11 cellular contexts compared by ENCODE assay signal in genomic region chr5:43773032-43773830, GRCh38.
DNase-seq lines count a peak whose midpoint lies in the region; ATAC-seq and TF ChIP-seq lines count a peak whose summit lies in the region.
"Had no signal": no experiment of that assay in that cellular context is flagged by ENCODE, and none has a peak within 500 bp of the region (broad histone marks: within the 10 kb centered on the region; RNA-seq: fewer than 3 reads in every experiment).

No MANE protein-coding gene starts in this region.

- ATAC-seq in SK-N-SH treated with all-trans-retinoic acid at 6 μM for 48 hours, result peak; percentile 85

- peak; percentile 65 for DNase-seq in AG08395 (ENCODE audit: low spot score)
- peak; percentile 73 for DNase-seq in HCEC 1CT
- DNase-seq in iPS DF 19.7 (ENCODE audit: low read depth, low spot score), result peak; percentile 42
- DNase-seq in NCI-H524 treated with DMSO at 0.1 percent for 48 hours (lab: John Stamatoyannopoulos, UW), result no peak
- no peak for DNase-seq in foreskin melanocyte
- DNase-seq in CD1c-positive myeloid dendritic cell (ENCODE audit: extremely low spot score), result no peak
- DNase-seq in stimulated activated CD4-positive, alpha-beta T cell treated with anti-CD3 and anti-CD28 coated beads, Interleukin-4, amount 100 ng/mL, for 24 hours, result no peak
- DNase-seq: aorta, left ventricle myocardium inferior, NCI-H1105 treated with DMSO at 0.1 percent for 48 hours had no signal

TF ChIP-seq in SK-N-SH treated with all-trans-retinoic acid at 6 μM for 48 hours, 23 proteins besides CTCF, POLR2A, EP300 and RAD21:
- TF ChIP-seq CREB5 (CRISPR knock-in tag; IDR thresholded peaks at IDR 0.05; ENCODE audit: low read depth) (no peak), SNAI2 (CRISPR knock-in tag; IDR thresholded peaks at IDR 0.05) (no peak), ISL1 (CRISPR knock-in tag; IDR thresholded peaks at IDR 0.05) (peak; percentile 92), TSHZ2 (CRISPR knock-in tag; IDR thresholded peaks at IDR 0.05) (no peak)

Comparison
In these comparisons a context has a peak if more than half of its experiments do, and no peak if none do; other contexts are left out.
1. DNase-seq: peak in AG08395 (single experiment), HCEC 1CT (single experiment) and iPS DF 19.7 (single experiment); none in NCI-H524 treated with DMSO at 0.1 percent for 48 hours (single experiment), foreskin melanocyte (single experiment), CD1c-positive myeloid dendritic cell (single experiment) and stimulated activated CD4-positive, alpha-beta T cell treated with anti-CD3 and anti-CD28 coated beads, Interleukin-4, amount 100 ng/mL, for 24 hours (single experiment).